In the genomic region with DNA sequence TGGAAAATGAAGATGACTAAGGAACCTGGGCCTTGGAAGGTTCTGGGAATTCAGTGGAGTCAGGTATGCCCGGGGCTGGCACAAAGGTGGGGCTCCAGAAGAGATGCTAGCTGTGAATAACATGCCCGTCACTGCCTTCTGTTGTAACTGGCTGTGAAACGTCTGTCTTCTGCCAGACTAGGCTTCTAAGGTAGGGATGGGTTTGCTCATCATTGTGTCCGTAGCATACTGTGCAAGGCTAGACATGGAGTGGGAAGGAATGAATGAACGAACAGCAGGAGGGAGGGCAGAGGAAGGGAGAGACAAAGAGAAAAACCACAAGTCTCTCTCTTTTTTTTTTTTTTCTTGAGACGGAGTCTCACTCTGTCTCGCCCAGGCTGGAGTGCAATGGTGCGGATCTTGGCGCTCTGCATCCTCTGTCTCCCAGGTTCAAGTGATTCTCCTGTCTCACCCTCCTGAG, we compare ENCODE assay signal across 19 cellular contexts.
A peak's percentile ranks its signal among the peaks of the same experiment; 100 is the strongest.
DNase-seq lines count a peak whose midpoint lies in the region; ATAC-seq and TF ChIP-seq lines count a peak whose summit lies in the region.
"Had no signal": no experiment of that assay in that cellular context is flagged by ENCODE, and none has a peak within 500 bp of the region (broad histone marks: within the 10 kb centered on the region; RNA-seq: fewer than 3 reads in every experiment).

No MANE protein-coding gene starts in this region.

- H3K27me3 ChIP-seq in PC-9 (ENCODE audit: insufficient read depth, low read depth) (no peaks in the 10 kb centered on the region), endodermal cell (ENCODE audit: control insufficient read depth, insufficient read depth, low read length, poor library complexity, severe bottlenecking) (peaks cover 14% of the 10 kb centered on the region), neural progenitor cell (no peaks in the 10 kb centered on the region), testis (no peaks in the 10 kb centered on the region), upper lobe of right lung (no peaks in the 10 kb centered on the region)

- peaks cover 5% of the 10 kb centered on the region for H3K79me2 ChIP-seq in PC-9 (ENCODE audit: low read depth)
- H3K79me2 ChIP-seq in neural progenitor cell (ENCODE audit: low read depth): no peaks in the 10 kb centered on the region

- CTCF ChIA-PET in PC-9 (lab: Charles Lee): no interaction called here

- H3F3A ChIP-seq in PC-9 (ENCODE audit: insufficient read depth, low read depth): peaks cover 32% of the 10 kb centered on the region
- H3F3A ChIP-seq in neural progenitor cell (ENCODE audit: low read depth): peaks cover 5% of the 10 kb centered on the region

- TSS peak; percentile 40 for BruUV-seq in PC-9 (replicated peaks; lab: Mats Ljungman, UMichigan)

- in situ Hi-C loops in Caki2 (cut with HindIII; ENCODE audit: low pct_unique_long_range_greater_than_20kb, low sequenced_read_pairs): no loop called here

- H3K27ac Mint-ChIP-seq in endodermal cell (peak overlapping the region; percentile 31), neural progenitor cell (peak overlapping the region; percentile 50)
- H3K27ac Mint-ChIP-seq: activated naive CD4-positive, alpha-beta T cell treated with anti-CD3 and anti-CD28 coated beads, Interleukin-2, amount 50 U/mL, for 24 hours; activated T-cell treated with anti-CD3 and anti-CD28 coated beads, Interleukin-2, amount 50 U/mL, for 24 hours had no signal

- WGBS in endodermal cell (ENCODE audit: insufficient coverage in 1 of 2, insufficient read length in 1 of 2), 2 experiments: 71 to 88% methylated on average over 7 to 9 of the region's 9 CpGs
- 84% methylated on average over 9 of the region's 9 CpGs for WGBS in testis, 2 donors

- H3K36me3 ChIP-seq in PC-9 (ENCODE audit: low read depth) (no peaks in the 10 kb centered on the region), endodermal cell (ENCODE audit: control insufficient read depth, insufficient read depth, low read length) (no peaks in the 10 kb centered on the region), neural progenitor cell (no peaks in the 10 kb centered on the region), testis (ENCODE audit: low read depth, missing control alignments) (no peaks in the 10 kb centered on the region), upper lobe of right lung (no peaks in the 10 kb centered on the region)
- H3K36me3 ChIP-seq: cardiac muscle cell had no signal

- POLR2A ChIA-PET in PC-9 (lab: Charles Lee; ENCODE audit: unreplicated experiment): interaction anchor here (0.7 to 1.4 kb wide), 4 partner anchors 13 to 247 kb away, joined by 4 to 10 read pairs (median 6); no protein-coding TSS in a partner anchor

- no peaks in the 10 kb centered on the region for H4K20me1 ChIP-seq in PC-9 (ENCODE audit: insufficient read depth)
- H4K20me1 ChIP-seq in neural progenitor cell (ENCODE audit: low read depth): no peaks in the 10 kb centered on the region

- H3K9me3 ChIP-seq in PC-9 (ENCODE audit: insufficient read depth, low read depth) (no peaks in the 10 kb centered on the region), endodermal cell (ENCODE audit: control insufficient read depth, low read length) (no peaks in the 10 kb centered on the region), neural progenitor cell (ENCODE audit: low read depth) (no peaks in the 10 kb centered on the region), testis (no peaks in the 10 kb centered on the region), upper lobe of right lung (no peaks in the 10 kb centered on the region)

- H3K36me3 Mint-ChIP-seq in endodermal cell (ENCODE audit: low read depth) (no peaks in the 10 kb centered on the region), neural progenitor cell (no peaks in the 10 kb centered on the region)
- H3K36me3 Mint-ChIP-seq: activated naive CD4-positive, alpha-beta T cell treated with anti-CD3 and anti-CD28 coated beads, Interleukin-2, amount 50 U/mL, for 24 hours had no signal

- H3K4me3 ChIP-seq in PC-9 (peak overlapping the region; percentile 57), endodermal cell (ENCODE audit: low read length) (no peak overlapping the region), neural progenitor cell (no peak overlapping the region), testis (no peak overlapping the region), upper lobe of right lung (no peak overlapping the region)
- H3K4me3 ChIP-seq: cardiac muscle cell, GM12878 had no signal

- peaks cover 33% of the 10 kb centered on the region for H3K27me3 Mint-ChIP-seq in endodermal cell (ENCODE audit: insufficient read depth)
- H3K27me3 Mint-ChIP-seq in neural progenitor cell (ENCODE audit: insufficient read depth, low read depth): peaks cover 8% of the 10 kb centered on the region
- H3K27me3 Mint-ChIP-seq: activated naive CD4-positive, alpha-beta T cell treated with anti-CD3 and anti-CD28 coated beads, Interleukin-2, amount 50 U/mL, for 24 hours; activated T-cell treated with anti-CD3 and anti-CD28 coated beads, Interleukin-2, amount 50 U/mL, for 24 hours had no signal

- H3K4me1 ChIP-seq in PC-9 (replicated peaks; ENCODE audit: insufficient read depth): peaks cover 47% of the 10 kb centered on the region
- H3K4me1 ChIP-seq in endodermal cell (ENCODE audit: control insufficient read depth, insufficient read depth, low read length): peaks cover 4% of the 10 kb centered on the region
- peaks cover 26% of the 10 kb centered on the region for H3K4me1 ChIP-seq in neural progenitor cell
- H3K4me1 ChIP-seq in testis: peaks cover 7% of the 10 kb centered on the region
- no peaks in the 10 kb centered on the region for H3K4me1 ChIP-seq in upper lobe of right lung

- no peaks in the 10 kb centered on the region for H3K9me3 Mint-ChIP-seq in endodermal cell
- H3K9me3 Mint-ChIP-seq in neural progenitor cell: peaks cover 3% of the 10 kb centered on the region
- H3K9me3 Mint-ChIP-seq: activated naive CD4-positive, alpha-beta T cell treated with anti-CD3 and anti-CD28 coated beads, Interleukin-2, amount 50 U/mL, for 24 hours; activated T-cell treated with anti-CD3 and anti-CD28 coated beads, Interleukin-2, amount 50 U/mL, for 24 hours had no signal

- H3K9me2 ChIP-seq in PC-9 (ENCODE audit: insufficient read depth): no peaks in the 10 kb centered on the region

- no peak overlapping the region for H3K9ac ChIP-seq in endodermal cell (ENCODE audit: extremely low read depth, low read length, poor library complexity, severe bottlenecking)
- no peak overlapping the region for H3K9ac ChIP-seq in neural progenitor cell

- TF ChIP-seq POLR2A in testis (IDR thresholded peaks at IDR 0.05): no peak

- H3K4me2 ChIP-seq in PC-9 (peak overlapping the region; percentile 80), neural progenitor cell (no peak overlapping the region)

- H3K4me3 Mint-ChIP-seq in endodermal cell (no peak overlapping the region), neural progenitor cell (no peak overlapping the region)
- H3K4me3 Mint-ChIP-seq: activated naive CD4-positive, alpha-beta T cell treated with anti-CD3 and anti-CD28 coated beads, Interleukin-2, amount 50 U/mL, for 24 hours; activated T-cell treated with anti-CD3 and anti-CD28 coated beads, Interleukin-2, amount 50 U/mL, for 24 hours had no signal

- no peak for ATAC-seq in HG02798 (IDR thresholded peaks at IDR 0.05; ENCODE audit: poor library complexity, unreplicated experiment)
- ATAC-seq in upper lobe of right lung: no peak
- no peak for ATAC-seq in GM21737 (IDR thresholded peaks at IDR 0.05; ENCODE audit: unreplicated experiment)
- ATAC-seq: GM12878 had no signal

- H3K4me1 Mint-ChIP-seq in endodermal cell (peaks cover 16% of the 10 kb centered on the region), neural progenitor cell (peaks cover 41% of the 10 kb centered on the region)
- H3K4me1 Mint-ChIP-seq: activated naive CD4-positive, alpha-beta T cell treated with anti-CD3 and anti-CD28 coated beads, Interleukin-2, amount 50 U/mL, for 24 hours had no signal

- DNase-seq in Caki2 (ENCODE audit: low read depth) (peak; percentile 94), PC-9 (peak; percentile 31 to 70), endodermal cell (peak; percentile 38), neural progenitor cell (ENCODE audit: low spot score) (no peak), testis (no peak), upper lobe of right lung (no peak)
- DNase-seq: activated CD4-positive, alpha-beta T cell treated with anti-CD3 and anti-CD28 coated beads, Interleukin-2, amount 50 U/mL, for 48 hours; activated T-cell treated with anti-CD3 and anti-CD28 coated beads, Interleukin-2, amount 50 U/mL, for 24 hours; KBM-7; kidney; midbrain; stimulated activated CD4-positive, alpha-beta T cell treated with anti-CD3 and anti-CD28 coated beads, Interleukin-4, amount 100 ng/mL, for 1 hour; substantia nigra had no signal

- intact Hi-C loops in PC-9 (cut with micrococcal nuclease; ENCODE audit: unreplicated experiment) (loop anchor here (2.0 to 5.0 kb wide), 3 partner anchors 35 to 362 kb away; no protein-coding TSS in a partner anchor), testis (cut with DNase I; ENCODE audit: low total_unique reads) (no loop called here), upper lobe of right lung (cut with DNase I) (no loop called here)

- H3K27ac ChIP-seq in PC-9 (peak overlapping the region; percentile 98), endodermal cell (ENCODE audit: low read depth, low read length) (peak overlapping the region; percentile 90), neural progenitor cell (no peak overlapping the region), testis (no peak overlapping the region), upper lobe of right lung (no peak overlapping the region)
- H3K27ac ChIP-seq: cardiac muscle cell, VCaP had no signal

- 0 out of 2 replicates have a peak, but pooled peaks have one; percentile 13 for TF ChIP-seq CTCF in PC-9 (conservative IDR thresholded peaks at IDR 0.05)
- no peak for TF ChIP-seq CTCF in endodermal cell (conservative IDR thresholded peaks at IDR 0.05)
- no peak for TF ChIP-seq CTCF in neural progenitor cell (IDR thresholded peaks at IDR 0.05)
- TF ChIP-seq CTCF in testis (IDR thresholded peaks at IDR 0.05): no peak
- TF ChIP-seq CTCF in upper lobe of right lung (IDR thresholded peaks at IDR 0.05): no peak

- H2AFZ ChIP-seq in PC-9 (no peak overlapping the region), neural progenitor cell (replicated peaks) (no peak overlapping the region)

Comparison
In these comparisons a context has a peak if more than half of its experiments do, and no peak if none do; other contexts are left out.
1. DNase-seq: peak in Caki2 (single experiment), PC-9 (2 of 2) and endodermal cell (single experiment); none in neural progenitor cell (single experiment), testis (single experiment) and upper lobe of right lung (single experiment).
2. H3K27ac ChIP-seq: peak in PC-9 (single experiment) and endodermal cell (single experiment); none in neural progenitor cell (single experiment), testis (0 of 2) and upper lobe of right lung (single experiment).